Comparison of ENCODE assay signal across 13 cellular contexts in the genomic region with DNA sequence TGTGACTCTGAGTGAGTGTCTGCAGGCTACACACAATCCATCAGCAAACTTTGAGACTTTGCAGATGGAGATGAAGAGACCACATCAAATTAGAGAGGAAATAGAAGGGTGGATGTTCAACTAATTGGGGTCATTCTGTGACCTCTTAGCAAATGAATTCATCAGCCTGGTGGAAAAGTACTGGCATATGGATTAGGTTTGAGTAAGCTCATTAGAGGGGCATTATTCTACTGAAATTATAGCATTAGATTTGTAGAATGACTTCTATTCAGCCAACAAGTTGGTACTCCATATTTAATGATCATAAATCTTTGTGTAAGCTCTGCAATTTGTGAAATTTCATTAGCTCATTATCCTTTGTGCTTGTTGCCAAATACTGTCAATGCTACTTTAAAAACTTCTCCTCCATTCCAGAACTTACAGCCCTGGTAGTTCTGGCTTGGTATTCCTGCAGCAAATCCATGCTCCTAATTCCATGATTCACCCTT.
A peak's percentile ranks its signal among the peaks of the same experiment; 100 is the strongest.
DNase-seq lines count a peak whose midpoint lies in the region; TF ChIP-seq lines count a peak whose summit lies in the region.
"Had no signal": no experiment of that assay in that cellular context is flagged by ENCODE, and none has a peak within 500 bp of the region (broad histone marks: within the 10 kb centered on the region; RNA-seq: fewer than 3 reads in every experiment).

No MANE protein-coding gene starts in this region.

- H2AFZ ChIP-seq in neuronal stem cell (ENCODE audit: low read length) = no peak overlapping the region
- H2AFZ ChIP-seq in smooth muscle cell (ENCODE audit: low read depth) = no peak overlapping the region

- H2BK5ac ChIP-seq in neuronal stem cell (ENCODE audit: low read length) = no peak overlapping the region

- H3K27me3 ChIP-seq in neuronal stem cell (ENCODE audit: control insufficient read depth in 3 of 3, insufficient read depth in 3 of 3, low read depth in 1 of 3, low read length in 3 of 3) = no peaks in the 10 kb centered on the region
- no peaks in the 10 kb centered on the region for H3K27me3 ChIP-seq in smooth muscle cell (ENCODE audit: low read depth)
- H3K27me3 ChIP-seq: colonic mucosa, upper lobe of right lung had no signal

- H3K4me2 ChIP-seq in neuronal stem cell (ENCODE audit: insufficient read depth, low read length, poor library complexity, severe bottlenecking) (no peak overlapping the region), smooth muscle cell (no peak overlapping the region)

- peaks cover 3% of the 10 kb centered on the region for H3K36me3 Mint-ChIP-seq in T-helper 2 cell treated with Interferon-gamma antibody and Interleukin-4, amounts not matched to agents 5 μg/mL and 100 μg/mL, for 36 hours (ENCODE audit: low read depth)
- H3K36me3 Mint-ChIP-seq in activated T-helper 1 cell treated with anti-CD3 and anti-CD28 coated beads, Interleukin-12 subunit alpha, Interleukin-12 subunit beta, Interleukin-2, Interleukin-4 antibody, amounts not matched to agents 30 ng/mL and 10 ng/mL and 1 ng/mL, durations not matched to agents 14 hours and 24 hours and 36 hours (ENCODE audit: low read depth) = peaks cover 29% of the 10 kb centered on the region

- DNase-seq in T-helper 2 cell treated with Interferon-gamma antibody and Interleukin-4, amounts not matched to agents 5 μg/mL and 100 μg/mL, for 36 hours (ENCODE audit: low spot score) = no peak
- DNase-seq in T-helper 2 cell (no peak), EH (ENCODE audit: low read depth) (peak; percentile 2), neuronal stem cell (ENCODE audit: low spot score) (no peak), Ammon's horn (ENCODE audit: low spot score) (no peak), smooth muscle cell (lab: John Stamatoyannopoulos, UW; ENCODE audit: unreplicated experiment) (no peak)
- no peak for DNase-seq in activated T-helper 1 cell treated with anti-CD3 and anti-CD28 coated beads, Interleukin-12 subunit alpha, Interleukin-12 subunit beta, Interleukin-2, Interleukin-4 antibody, amounts not matched to agents 30 ng/mL and 10 ng/mL and 1 ng/mL, durations not matched to agents 14 hours and 24 hours and 36 hours (ENCODE audit: low spot score)
- DNase-seq in stimulated activated CD4-positive, alpha-beta T cell treated with anti-CD3 and anti-CD28 coated beads, Interleukin-4, amount 100 ng/mL, for 24 hours = no peak
- DNase-seq: EL, NCI-H2081, upper lobe of right lung had no signal

- H3K9me3 ChIP-seq in neuronal stem cell (replicated peaks in 1 of 2; ENCODE audit: control insufficient read depth in 2 of 2, insufficient read depth in 1 of 2, low read depth in 1 of 2, low read length in 2 of 2) = no peaks in the 10 kb centered on the region
- no peaks in the 10 kb centered on the region for H3K9me3 ChIP-seq in smooth muscle cell (replicated peaks; ENCODE audit: low read depth)
- H3K9me3 ChIP-seq: colonic mucosa, upper lobe of right lung had no signal

- H3K4me3 Mint-ChIP-seq in T-helper 2 cell treated with Interferon-gamma antibody and Interleukin-4, amounts not matched to agents 5 μg/mL and 100 μg/mL, for 36 hours = peak overlapping the region; percentile 63
- H3K4me3 Mint-ChIP-seq in activated T-helper 1 cell treated with anti-CD3 and anti-CD28 coated beads, Interleukin-12 subunit alpha, Interleukin-12 subunit beta, Interleukin-2, Interleukin-4 antibody, amounts not matched to agents 30 ng/mL and 10 ng/mL and 1 ng/mL, durations not matched to agents 14 hours and 24 hours and 36 hours = peak overlapping the region; percentile 59

- H4K20me1 ChIP-seq in smooth muscle cell (ENCODE audit: low read depth) = no peaks in the 10 kb centered on the region

- H2BK12ac ChIP-seq in neuronal stem cell (ENCODE audit: low read length) = no peak overlapping the region

- H3K14ac ChIP-seq in neuronal stem cell (ENCODE audit: low read length) = no peak overlapping the region

- no peaks in the 10 kb centered on the region for H3F3A ChIP-seq in smooth muscle cell (ENCODE audit: low read depth)

- peak overlapping the region; percentile 59 for H3K27ac Mint-ChIP-seq in T-helper 2 cell treated with Interferon-gamma antibody and Interleukin-4, amounts not matched to agents 5 μg/mL and 100 μg/mL, for 36 hours
- peak overlapping the region; percentile 97 for H3K27ac Mint-ChIP-seq in activated T-helper 1 cell treated with anti-CD3 and anti-CD28 coated beads, Interleukin-12 subunit alpha, Interleukin-12 subunit beta, Interleukin-2, Interleukin-4 antibody, amounts not matched to agents 30 ng/mL and 10 ng/mL and 1 ng/mL, durations not matched to agents 14 hours and 24 hours and 36 hours

- H3K4me1 ChIP-seq in neuronal stem cell (ENCODE audit: control insufficient read depth in 2 of 2, insufficient read depth in 1 of 2, low read depth in 1 of 2, low read length in 2 of 2) (peaks cover 0 to 16% of the 10 kb centered on the region in 2 donors), smooth muscle cell (ENCODE audit: low read depth) (peaks cover 8% of the 10 kb centered on the region)
- H3K4me1 ChIP-seq: colonic mucosa had no signal

- intact Hi-C loops in activated T-helper 1 cell treated with anti-CD3 and anti-CD28 coated beads, Interleukin-12 subunit alpha, Interleukin-12 subunit beta, Interleukin-2, Interleukin-4 antibody, amounts not matched to agents 30 ng/mL and 10 ng/mL and 1 ng/mL, durations not matched to agents 14 hours and 24 hours and 36 hours (cut with micrococcal nuclease) = loop anchor here (1.0 to 5.0 kb wide), 10 partner anchors 14 to 1712 kb away; partner anchors contain the start of genes NEDD9 and TMEM170B

- H3K9me3 Mint-ChIP-seq in T-helper 2 cell treated with Interferon-gamma antibody and Interleukin-4, amounts not matched to agents 5 μg/mL and 100 μg/mL, for 36 hours = no peaks in the 10 kb centered on the region
- H3K9me3 Mint-ChIP-seq in activated T-helper 1 cell treated with anti-CD3 and anti-CD28 coated beads, Interleukin-12 subunit alpha, Interleukin-12 subunit beta, Interleukin-2, Interleukin-4 antibody, amounts not matched to agents 30 ng/mL and 10 ng/mL and 1 ng/mL, durations not matched to agents 14 hours and 24 hours and 36 hours = peaks cover 4% of the 10 kb centered on the region

- peaks cover 47% of the 10 kb centered on the region for H3K4me1 Mint-ChIP-seq in T-helper 2 cell treated with Interferon-gamma antibody and Interleukin-4, amounts not matched to agents 5 μg/mL and 100 μg/mL, for 36 hours (ENCODE audit: low read depth)
- H3K4me1 Mint-ChIP-seq in activated T-helper 1 cell treated with anti-CD3 and anti-CD28 coated beads, Interleukin-12 subunit alpha, Interleukin-12 subunit beta, Interleukin-2, Interleukin-4 antibody, amounts not matched to agents 30 ng/mL and 10 ng/mL and 1 ng/mL, durations not matched to agents 14 hours and 24 hours and 36 hours (ENCODE audit: low read depth) = peaks cover 64% of the 10 kb centered on the region

- H3K27me3 Mint-ChIP-seq in T-helper 2 cell treated with Interferon-gamma antibody and Interleukin-4, amounts not matched to agents 5 μg/mL and 100 μg/mL, for 36 hours (ENCODE audit: low read depth) = no peaks in the 10 kb centered on the region
- H3K27me3 Mint-ChIP-seq in activated T-helper 1 cell treated with anti-CD3 and anti-CD28 coated beads, Interleukin-12 subunit alpha, Interleukin-12 subunit beta, Interleukin-2, Interleukin-4 antibody, amounts not matched to agents 30 ng/mL and 10 ng/mL and 1 ng/mL, durations not matched to agents 14 hours and 24 hours and 36 hours (ENCODE audit: insufficient read depth) = no peaks in the 10 kb centered on the region

- no peaks in the 10 kb centered on the region for H3K79me2 ChIP-seq in smooth muscle cell (ENCODE audit: low read depth)

- no peak for TF ChIP-seq CTCF in smooth muscle cell (IDR thresholded peaks at IDR 0.05; ENCODE audit: borderline replicate concordance, insufficient read depth, poor library complexity, severe bottlenecking)

- H3K9ac ChIP-seq in neuronal stem cell (ENCODE audit: low read depth, low read length, poor library complexity) (no peak overlapping the region), smooth muscle cell (ENCODE audit: low read depth) (no peak overlapping the region)

- H3K27ac ChIP-seq in neuronal stem cell (replicated peaks; ENCODE audit: low read length) (peak overlapping the region; percentile 67), smooth muscle cell (ENCODE audit: low read depth) (no peak overlapping the region)
- H3K27ac ChIP-seq: colonic mucosa, RWPE1, upper lobe of right lung had no signal

- H3K4ac ChIP-seq in neuronal stem cell (ENCODE audit: low read length) = no peak overlapping the region

- no peak overlapping the region for H2BK15ac ChIP-seq in neuronal stem cell (ENCODE audit: low read length)

- no peak overlapping the region for H2AK5ac ChIP-seq in neuronal stem cell (ENCODE audit: low read depth, low read length)

- H3K36me3 ChIP-seq in neuronal stem cell (replicated peaks in 1 of 2; ENCODE audit: control insufficient read depth in 2 of 2, insufficient read depth in 2 of 2, low read length in 2 of 2) = no peaks in the 10 kb centered on the region
- no peaks in the 10 kb centered on the region for H3K36me3 ChIP-seq in smooth muscle cell (ENCODE audit: low read depth)
- H3K36me3 ChIP-seq: colonic mucosa, upper lobe of right lung had no signal

- no peak overlapping the region for H4K91ac ChIP-seq in neuronal stem cell (ENCODE audit: low read depth, low read length, poor library complexity)

- no peak overlapping the region for H3K4me3 ChIP-seq in neuronal stem cell (ENCODE audit: low read length in 2 of 2)
- no peak overlapping the region for H3K4me3 ChIP-seq in smooth muscle cell
- H3K4me3 ChIP-seq: colonic mucosa, upper lobe of right lung had no signal

- H3K23ac ChIP-seq in neuronal stem cell (ENCODE audit: low read depth, low read length, poor library complexity) = no peak overlapping the region

- H3K79me1 ChIP-seq in neuronal stem cell (ENCODE audit: low read depth, low read length) = no peaks in the 10 kb centered on the region

- H4K8ac ChIP-seq in neuronal stem cell (ENCODE audit: low read depth, low read length) = no peak overlapping the region

- no peak overlapping the region for H2BK120ac ChIP-seq in neuronal stem cell (ENCODE audit: low read depth, low read length)

- H3K18ac ChIP-seq in neuronal stem cell (ENCODE audit: low read length) = no peak overlapping the region
